ENCODE assay signal across 24 cellular contexts in genomic region chr20:42441196-42441861, GRCh38.
"Had no signal": no experiment of that assay in that cellular context is flagged by ENCODE, and none has a peak within 500 bp of the region (broad histone marks: within the 10 kb centered on the region; RNA-seq: fewer than 3 reads in every experiment).

No MANE protein-coding gene starts in this region.

- H3K4me3 ChIP-seq: pancreas, psoas muscle, suprapubic skin, tibial artery, upper lobe of right lung had no signal

- H3K27ac ChIP-seq: pancreas, psoas muscle, suprapubic skin, tibial artery, upper lobe of right lung had no signal

- H3K9me3 ChIP-seq: pancreas, psoas muscle, suprapubic skin, tibial artery, upper lobe of right lung had no signal

- H3K36me3 ChIP-seq: pancreas, suprapubic skin, tibial artery, upper lobe of right lung had no signal

- H3K27me3 ChIP-seq: pancreas, suprapubic skin, tibial artery, upper lobe of right lung had no signal

- DNase-seq: activated CD4-positive, alpha-beta memory T cell treated with anti-CD3 and anti-CD28 coated beads, Interleukin-2, amount 10 ng/mL, durations not matched to agents 7 days and 5 days; activated CD4-positive, alpha-beta T cell treated with anti-CD3 and anti-CD28 coated beads for 1 hour; activated CD4-positive, alpha-beta T cell treated with anti-CD3 and anti-CD28 coated beads, Interleukin-2, amount 10 ng/mL, durations not matched to agents 7 days and 5 days; activated CD8-positive, alpha-beta memory T cell treated with anti-CD3 and anti-CD28 coated beads, Interleukin-2, amount 50 U/mL, for 48 hours; activated gamma-delta T cell; activated naive CD4-positive, alpha-beta T cell treated with anti-CD3 and anti-CD28 coated beads, Interleukin-2, amount 10 ng/mL, durations not matched to agents 7 days and 5 days; activated naive CD8-positive, alpha-beta T cell treated with anti-CD3 and anti-CD28 coated beads, Interleukin-2, amount 10 ng/mL, durations not matched to agents 7 days and 5 days; activated T-cell treated with anti-CD3 and anti-CD28 coated beads, Interleukin-2, amount 50 U/mL, for 24 hours; central memory CD4-positive, alpha-beta T cell; foreskin fibroblast; hippocampal formation; left colon; naive B cell; nephron progenitor cell; pancreas; stimulated activated CD4-positive, alpha-beta T cell treated with anti-CD3 and anti-CD28 coated beads, Interleukin-15, amount 100 ng/mL, for 24 hours; stimulated activated CD4-positive, alpha-beta T cell treated with anti-CD3 and anti-CD28 coated beads, Interleukin-2, amount 100 ng/mL, for 24 hours; stimulated activated naive B cell treated with anti-CD40 and anti-IgM and Interleukin-4, amounts not matched to agents 10 μg/mL and 1 μg/mL and 100 μg/mL, for 72 hours; tibial artery; upper lobe of right lung had no signal

- ATAC-seq: esophagus mucosa; left colon; psoas muscle; stimulated activated naive B cell treated with anti-CD40 and anti-IgM and Interleukin-4, amounts not matched to agents 10 μg/mL and 1 μg/mL and 100 μg/mL, for 72 hours; upper lobe of right lung; WTC11 had no signal

- H3K4me1 ChIP-seq: pancreas, psoas muscle, upper lobe of right lung had no signal
